In genomic region chr1:155960081-155960745, GRCh38 we compare ENCODE assay signal across 12 cellular contexts. TPM values are rescaled to one million over a fixed set of nuclear protein-coding genes. Genes with fewer than 3 reads are reported as not detected.
DNase-seq lines count a peak whose midpoint lies in the region; ATAC-seq, FAIRE-seq and TF ChIP-seq lines count a peak whose summit lies in the region.
"Had no signal": no experiment of that assay in that cellular context is flagged by ENCODE, and none has a peak within 500 bp of the region (broad histone marks: within the 10 kb centered on the region; RNA-seq: fewer than 3 reads in every experiment).

No MANE protein-coding gene starts in this region.

- peaks cover 47% of the 10 kb centered on the region for H3K36me3 Mint-ChIP-seq in activated naive CD4-positive, alpha-beta T cell treated with anti-CD3 and anti-CD28 coated beads for 36 hours (ENCODE audit: low read depth)

- no peak overlapping the region for H3K4me3 Mint-ChIP-seq in activated naive CD4-positive, alpha-beta T cell treated with anti-CD3 and anti-CD28 coated beads for 36 hours

- peaks cover 39% of the 10 kb centered on the region for H3K4me1 ChIP-seq in GM12878 (ENCODE audit: control insufficient read depth, insufficient read depth, low read length)
- peaks cover 6% of the 10 kb centered on the region for H3K4me1 ChIP-seq in muscle layer of colon (ENCODE audit: insufficient read depth, low read length)
- peaks cover 10% of the 10 kb centered on the region for H3K4me1 ChIP-seq in upper lobe of right lung

- H3K4me1 Mint-ChIP-seq in activated naive CD4-positive, alpha-beta T cell treated with anti-CD3 and anti-CD28 coated beads for 36 hours (ENCODE audit: low read depth) = peaks cover 4% of the 10 kb centered on the region

- peak overlapping the region; percentile 68 for H3K27ac ChIP-seq in GM12878 (ENCODE audit: control insufficient read depth, insufficient read depth)
- H3K27ac ChIP-seq in muscle layer of colon (ENCODE audit: low read depth, low read length) = peak overlapping the region; percentile 44
- H3K27ac ChIP-seq in upper lobe of right lung = peak overlapping the region; percentile 42

- SMC1A ChIA-PET in GM12878 (lab: Charles Lee; ENCODE audit: uncharacterized antibody, unreplicated experiment) = interaction anchor here (0.6 to 9.7 kb wide), 10 partner anchors 12 to 216 kb away, joined by 3 to 152 read pairs (median 3); partner anchors contain the start of genes ARHGEF2 and KHDC4

- H3K4me2 ChIP-seq in GM12878 (ENCODE audit: control insufficient read depth, insufficient read depth) = peak overlapping the region; percentile 83

- H3K4me3 ChIP-seq in GM12878 (peak overlapping the region; percentile 44; the same call in 1 of the 2 replicates), muscle layer of colon (ENCODE audit: low read depth in 1 of 2, low read length in 2 of 2) (no peak overlapping the region), upper lobe of right lung (no peak overlapping the region)

- no peaks in the 10 kb centered on the region for H3K27me3 Mint-ChIP-seq in activated naive CD4-positive, alpha-beta T cell treated with anti-CD3 and anti-CD28 coated beads for 36 hours (ENCODE audit: low read depth)

- BruUV-seq in GM12878 (replicated peaks; lab: Mats Ljungman, UMichigan) = no TSS peak

- POLR2A ChIA-PET in GM12878 (lab: Charles Lee) = interaction anchor here (0.5 to 8.4 kb wide), 8 partner anchors 11 to 421 kb away, joined by 3 to 180 read pairs (median 5); partner anchors contain the start of gene ARHGEF2

- H4K20me1 ChIP-seq in GM12878 (ENCODE audit: control insufficient read depth, insufficient read depth) = no peaks in the 10 kb centered on the region

- in situ Hi-C loops in GM12878 (cut with MboI) = no loop called here

- H3K36me3 ChIP-seq in GM12878 (ENCODE audit: control insufficient read depth in 2 of 2, insufficient read depth in 2 of 2, low read length in 1 of 2) (peaks cover 38 to 54% of the 10 kb centered on the region in 2 experiments), muscle layer of colon (ENCODE audit: insufficient read depth, low read length) (peaks cover 70% of the 10 kb centered on the region), upper lobe of right lung (peaks cover 99% of the 10 kb centered on the region)

- H2AFZ ChIP-seq in GM12878 (ENCODE audit: control insufficient read depth, low read depth, low read length) = no peak overlapping the region

- TF ChIP-seq CTCF in GM12878 (IDR thresholded peaks at IDR 0.05 in 2 of 3, conservative IDR thresholded peaks at IDR 0.05 in 1 of 3; ENCODE audit: control insufficient read depth in 2 of 3, extremely low read depth in 1 of 3, insufficient read depth in 1 of 3, low read depth in 3 of 3, low read length in 3 of 3) (no peak), upper lobe of right lung (IDR thresholded peaks at IDR 0.05) (no peak)

- no peaks in the 10 kb centered on the region for H3K9me3 Mint-ChIP-seq in activated naive CD4-positive, alpha-beta T cell treated with anti-CD3 and anti-CD28 coated beads for 36 hours

- peak; percentile 74 for ATAC-seq in GM12878
- no peak for ATAC-seq in upper lobe of right lung
- ATAC-seq in GM21737 (IDR thresholded peaks at IDR 0.05; ENCODE audit: unreplicated experiment) = no peak
- ATAC-seq: left colon had no signal

- RAD21 ChIA-PET in GM12878 (lab: Charles Lee; ENCODE audit: unreplicated experiment) = interaction anchor here (0.7 to 7.5 kb wide), 11 partner anchors 10 to 106 kb away, joined by 3 to 72 read pairs (median 6); partner anchors contain the start of gene ARHGEF2

- no peak for TF ChIP-seq POLR2A in GM12878 (IDR thresholded peaks at IDR 0.05; ENCODE audit: low read depth, low read length)

- no peaks in the 10 kb centered on the region for H3K9me3 ChIP-seq in GM12878 (replicated peaks; ENCODE audit: control insufficient read depth, insufficient read depth, low read length)
- H3K9me3 ChIP-seq in muscle layer of colon (ENCODE audit: low read length) = no peaks in the 10 kb centered on the region
- no peaks in the 10 kb centered on the region for H3K9me3 ChIP-seq in upper lobe of right lung

- H3K9ac ChIP-seq in GM12878 (ENCODE audit: control insufficient read depth, insufficient read depth, low read length) = peak overlapping the region; percentile 37; the same call in 1 of the 2 replicates
- no peak overlapping the region for H3K9ac ChIP-seq in muscle layer of colon (ENCODE audit: low read length)

- no peak for FAIRE-seq in GM12878 (lab: Jason Lieb, UNC)
- no peak for FAIRE-seq in frontal cortex (lab: Jason Lieb, UNC)
- FAIRE-seq: GM12891 had no signal

- TF ChIP-seq EP300 in GM12878 (IDR thresholded peaks at IDR 0.05; ENCODE audit: borderline replicate concordance in 1 of 2, control insufficient read depth in 1 of 2, low read depth in 2 of 2, low read length in 2 of 2) = no peak

- CTCF ChIA-PET in activated naive CD4-positive, alpha-beta T cell treated with anti-CD3 and anti-CD28 coated beads for 36 hours (lab: Charles Lee) = interaction anchor here (0.6 to 1.5 kb wide), 2 partner anchors 12 to 30 kb away, joined by 3 read pairs; no protein-coding TSS in a partner anchor
- CTCF ChIA-PET in GM12878 (lab: Yijun Ruan, JAX) = interaction anchor here (0.6 to 3.9 kb wide), 14 partner anchors 8 to 787 kb away, joined by 3 to 39 read pairs (median 4); partner anchors contain the start of gene KRTCAP2

- intact Hi-C loops in activated naive CD4-positive, alpha-beta T cell treated with anti-CD3 and anti-CD28 coated beads for 36 hours (cut with micrococcal nuclease) = no loop called here
- intact Hi-C loops in GM12878 (cut with micrococcal nuclease; ENCODE audit: unreplicated experiment) (no loop called here), upper lobe of right lung (cut with DNase I) (no loop called here)

- no peak for TF ChIP-seq RAD21 in GM12878 (IDR thresholded peaks at IDR 0.05; ENCODE audit: insufficient read depth, low read depth, low read length)

- peaks cover 1% of the 10 kb centered on the region for H3K79me2 ChIP-seq in GM12878 (ENCODE audit: control insufficient read depth, insufficient read depth, low read length)

- WGBS in GM12878 (ENCODE audit: insufficient coverage, insufficient replicate concordance, low lambda C conversion rate, missing lambda C conversion rate) = 2% methylated on average over 3 of the region's 3 CpGs

- DNase-seq in activated naive CD4-positive, alpha-beta T cell treated with anti-CD3 and anti-CD28 coated beads for 36 hours = no peak
- DNase-seq in activated naive CD4-positive, alpha-beta T cell (lab: John Stamatoyannopoulos, UW) = no peak
- DNase-seq in GM12878 (ENCODE audit: low read depth, low spot score) (no peak), upper lobe of right lung (no peak), NCI-H345 (lab: John Stamatoyannopoulos, UW) (no peak), frontal cortex (ENCODE audit: low spot score in 2 of 2) (no peak)
- DNase-seq: left colon, NCI-H1417, RPMI8226 had no signal

- peak overlapping the region; percentile 68 for H3K27ac Mint-ChIP-seq in activated naive CD4-positive, alpha-beta T cell treated with anti-CD3 and anti-CD28 coated beads for 36 hours

- H3K27me3 ChIP-seq in GM12878 (replicated peaks in 1 of 2; ENCODE audit: control insufficient read depth in 2 of 2, insufficient read depth in 2 of 2, low read length in 1 of 2) (no peaks in the 10 kb centered on the region), muscle layer of colon (ENCODE audit: control insufficient read depth in 1 of 2, insufficient read depth in 2 of 2, low read length in 2 of 2) (no peaks in the 10 kb centered on the region), upper lobe of right lung (no peaks in the 10 kb centered on the region)

RNA-seq across cellular contexts. Expression of gene ARHGEF2, which starts 18.1 kb away (rescaled TPM):
- total RNA-seq in activated naive CD4-positive, alpha-beta T cell treated with anti-CD3 and anti-CD28 coated beads for 36 hours = 100 to 1,000 TPM; 154 to 159 TPM
- total RNA-seq in GM12878 (2013; cell fraction: nucleolus; rRNA removed) = 184 and 208 TPM in 2 replicates
- total RNA-seq in GM12878 (2014; rRNA removed) (71.2 and 84.4 TPM in 2 replicates), GM12878 (2014; rRNA removed; fragmentation: Illumina TruSeq; extraction: Trizol) (40.4 and 44.9 TPM in 2 replicates), GM12878 (2021) (113 and 116 TPM in 2 replicates), upper lobe of right lung (220 TPM), frontal cortex (99.5 TPM)
- 23.2 TPM for polyA plus RNA-seq in GM12878 (2011; ENCODE audit: low read depth)
- polyA plus RNA-seq in GM12878 (2011; rRNA removed) (48.7 and 88.1 TPM in 2 replicates), GM12878 (2014; fragmentation: Illumina TruSeq; extraction: Trizol) (64.4 and 80.8 TPM in 2 replicates), GM12878 (2014; fragmentation: Nextera tagmentation; extraction: Ambion mirVana) (10 to 100 TPM in 1 of 2 experiments, 1 to 10 TPM in 1; 8.1 to 10.6 TPM), GM12878 (2014; rRNA removed) (87.0 and 89.9 TPM in 2 replicates), GM12878 (2016; fragmentation: Nextera tagmentation; extraction: Ambion mirVana) (10 to 100 TPM; 57.1 to 58.9 TPM)
- polyA plus RNA-seq in GM12878 (2011; cell fraction: cytosol; rRNA removed) = 48.3 and 60.5 TPM in 2 replicates
- 206 and 248 TPM in 2 replicates for polyA plus RNA-seq in GM12878 (2011; cell fraction: nucleus; rRNA removed)
- 53.2 and 56.8 TPM in 2 replicates for polyA plus RNA-seq in GM12878 (2012)
- polyA minus RNA-seq in GM12878 (2011; rRNA and poly(A)+ RNA removed) = 109 and 114 TPM in 2 replicates
- 29.7 and 31.8 TPM in 2 replicates for polyA minus RNA-seq in GM12878 (2011; cell fraction: cytosol; rRNA and poly(A)+ RNA removed)
- 67.3 and 125 TPM in 2 replicates for polyA minus RNA-seq in GM12878 (2011; cell fraction: nucleus; rRNA and poly(A)+ RNA removed)

RNA-seq across cellular contexts. Expression of gene RXFP4, which starts 18.8 kb away (rescaled TPM):
- total RNA-seq in activated naive CD4-positive, alpha-beta T cell treated with anti-CD3 and anti-CD28 coated beads for 36 hours = under 1 TPM in 1 of 2 experiments, not detected in 1; 0.29 TPM
- total RNA-seq in GM12878 (2013; cell fraction: nucleolus; rRNA removed) = 0.56 TPM in 1 of 2 replicates, not detected in the other
- total RNA-seq in GM12878 (2014; rRNA removed) (0.40 TPM in 1 of 2 replicates, not detected in the other), GM12878 (2014; rRNA removed; fragmentation: Illumina TruSeq; extraction: Trizol) (not detected in 2 replicates), GM12878 (2021) (not detected in 2 replicates), upper lobe of right lung (not detected), frontal cortex (not detected)
- polyA plus RNA-seq in GM12878 (2011; ENCODE audit: low read depth) = not detected
- polyA plus RNA-seq in GM12878 (2011; rRNA removed) (not detected in 2 replicates), GM12878 (2014; fragmentation: Illumina TruSeq; extraction: Trizol) (not detected in 2 replicates), GM12878 (2014; fragmentation: Nextera tagmentation; extraction: Ambion mirVana) (not detected), GM12878 (2014; rRNA removed) (0.10 and 0.16 TPM in 2 replicates), GM12878 (2016; fragmentation: Nextera tagmentation; extraction: Ambion mirVana) (under 1 TPM in 1 of 2 experiments, not detected in 1; 0.39 TPM)
- polyA plus RNA-seq in GM12878 (2011; cell fraction: cytosol; rRNA removed) = 0.04 and 0.05 TPM in 2 replicates
- polyA plus RNA-seq in GM12878 (2011; cell fraction: nucleus; rRNA removed) = 0.10 and 0.12 TPM in 2 replicates
- polyA plus RNA-seq in GM12878 (2012) = 0.11 and 0.12 TPM in 2 replicates
- 0.62 TPM in 1 of 2 replicates, not detected in the other for polyA minus RNA-seq in GM12878 (2011; rRNA and poly(A)+ RNA removed)
- polyA minus RNA-seq in GM12878 (2011; cell fraction: cytosol; rRNA and poly(A)+ RNA removed) = not detected in 2 replicates
- polyA minus RNA-seq in GM12878 (2011; cell fraction: nucleus; rRNA and poly(A)+ RNA removed) = 0.67 and 1.1 TPM in 2 replicates

RNA-seq across cellular contexts. Expression of gene KHDC4, which starts 26.0 kb away (rescaled TPM):
- total RNA-seq in activated naive CD4-positive, alpha-beta T cell treated with anti-CD3 and anti-CD28 coated beads for 36 hours = 10 to 100 TPM; 82.3 to 87.2 TPM
- total RNA-seq in GM12878 (2013; cell fraction: nucleolus; rRNA removed) = 216 and 221 TPM in 2 replicates
- total RNA-seq in GM12878 (2014; rRNA removed) (40.8 and 42.1 TPM in 2 replicates), GM12878 (2014; rRNA removed; fragmentation: Illumina TruSeq; extraction: Trizol) (42.8 and 44.4 TPM in 2 replicates), GM12878 (2021) (40.5 and 41.1 TPM in 2 replicates), upper lobe of right lung (40.1 TPM), frontal cortex (30.6 TPM)
- 33.9 TPM for polyA plus RNA-seq in GM12878 (2011; ENCODE audit: low read depth)
- polyA plus RNA-seq in GM12878 (2011; rRNA removed) (109 and 120 TPM in 2 replicates), GM12878 (2014; fragmentation: Illumina TruSeq; extraction: Trizol) (47.8 and 62.4 TPM in 2 replicates), GM12878 (2014; fragmentation: Nextera tagmentation; extraction: Ambion mirVana) (10 to 100 TPM; 11.7 to 15.1 TPM), GM12878 (2014; rRNA removed) (58.2 and 70.5 TPM in 2 replicates), GM12878 (2016; fragmentation: Nextera tagmentation; extraction: Ambion mirVana) (10 to 100 TPM; 39.5 to 46.9 TPM)
- polyA plus RNA-seq in GM12878 (2011; cell fraction: cytosol; rRNA removed) = 83.7 and 84.8 TPM in 2 replicates
- 141 and 162 TPM in 2 replicates for polyA plus RNA-seq in GM12878 (2011; cell fraction: nucleus; rRNA removed)
- 33.4 and 38.1 TPM in 2 replicates for polyA plus RNA-seq in GM12878 (2012)
- polyA minus RNA-seq in GM12878 (2011; rRNA and poly(A)+ RNA removed) = 90.9 and 110 TPM in 2 replicates
- 37.3 and 41.2 TPM in 2 replicates for polyA minus RNA-seq in GM12878 (2011; cell fraction: cytosol; rRNA and poly(A)+ RNA removed)
- polyA minus RNA-seq in GM12878 (2011; cell fraction: nucleus; rRNA and poly(A)+ RNA removed) = 77.4 and 88.9 TPM in 2 replicates

RNA-seq across cellular contexts. Expression of gene RIT1, which starts 49.1 kb away (rescaled TPM):
- total RNA-seq in activated naive CD4-positive, alpha-beta T cell treated with anti-CD3 and anti-CD28 coated beads for 36 hours = 10 to 100 TPM; 17.1 to 21.3 TPM
- total RNA-seq in GM12878 (2013; cell fraction: nucleolus; rRNA removed) = 34.5 and 36.9 TPM in 2 replicates
- total RNA-seq in GM12878 (2014; rRNA removed) = 6.8 and 10.6 TPM in 2 replicates
- 12.5 and 13.0 TPM in 2 replicates for total RNA-seq in GM12878 (2014; rRNA removed; fragmentation: Illumina TruSeq; extraction: Trizol)
- 13.1 and 16.7 TPM in 2 replicates for total RNA-seq in GM12878 (2021)
- 12.1 TPM for polyA plus RNA-seq in GM12878 (2011; ENCODE audit: low read depth)
- polyA plus RNA-seq in GM12878 (2011; rRNA removed) = 61.5 and 77.0 TPM in 2 replicates
- polyA plus RNA-seq in GM12878 (2011; cell fraction: cytosol; rRNA removed) = 34.2 and 49.2 TPM in 2 replicates
- polyA plus RNA-seq in GM12878 (2011; cell fraction: nucleus; rRNA removed) = 30.1 and 40.6 TPM in 2 replicates
- polyA plus RNA-seq in GM12878 (2012) = 12.2 and 18.3 TPM in 2 replicates
- polyA plus RNA-seq in GM12878 (2014; fragmentation: Illumina TruSeq; extraction: Trizol) = 13.9 and 16.5 TPM in 2 replicates
- polyA plus RNA-seq in GM12878 (2014; fragmentation: Nextera tagmentation; extraction: Ambion mirVana) = 10 to 100 TPM; 25.2 to 30.3 TPM
- 11.0 and 12.0 TPM in 2 replicates for polyA plus RNA-seq in GM12878 (2014; rRNA removed)
- 10 to 100 TPM; 12.4 to 13.6 TPM for polyA plus RNA-seq in GM12878 (2016; fragmentation: Nextera tagmentation; extraction: Ambion mirVana)
- polyA minus RNA-seq in GM12878 (2011; rRNA and poly(A)+ RNA removed) = 52.5 and 66.0 TPM in 2 replicates
- polyA minus RNA-seq in GM12878 (2011; cell fraction: cytosol; rRNA and poly(A)+ RNA removed) = 12.6 and 21.1 TPM in 2 replicates
- polyA minus RNA-seq in GM12878 (2011; cell fraction: nucleus; rRNA and poly(A)+ RNA removed) = 10.4 and 20.4 TPM in 2 replicates
- total RNA-seq in upper lobe of right lung = 49.9 TPM
- 33.8 TPM for total RNA-seq in frontal cortex
